ENCODE assay signal across 1 cellular context in genomic region chr14:69443296-69443805, GRCh38.
A peak's percentile ranks its signal among the peaks of the same experiment; 100 is the strongest.
TF ChIP-seq lines count a peak whose summit lies in the region.

No MANE protein-coding gene starts in this region.

TF ChIP-seq in HEK293, 187 proteins besides CTCF, POLR2A, EP300 and RAD21 (continued from another document):
- TF ChIP-seq PRDM10 (tag by site-specific recombination; IDR thresholded peaks at IDR 0.05) (0 out of 2 replicates have a peak, but pooled peaks have one; percentile 19), ZNF560 (tag by site-specific recombination; IDR thresholded peaks at IDR 0.05; ENCODE audit: borderline replicate concordance) (no peak), ZNF266 (tag by site-specific recombination; IDR thresholded peaks at IDR 0.05; ENCODE audit: low read depth) (no peak), KLF10 (tag by site-specific recombination; IDR thresholded peaks at IDR 0.05) (no peak), ZNF16 (tag by site-specific recombination; IDR thresholded peaks at IDR 0.05; ENCODE audit: low read depth) (no peak), ZNF664 (tag by site-specific recombination; IDR thresholded peaks at IDR 0.05) (0 out of 2 replicates have a peak, but pooled peaks have one; percentile 10), SP7 (tag by site-specific recombination; IDR thresholded peaks at IDR 0.05) (peak; percentile 97), ZFP37 (tag by site-specific recombination; IDR thresholded peaks at IDR 0.05) (no peak), KLF16 (tag by site-specific recombination; IDR thresholded peaks at IDR 0.05) (no peak), ZSCAN30 (tag by site-specific recombination; IDR thresholded peaks at IDR 0.05) (no peak), ZNF239 (tag by site-specific recombination; IDR thresholded peaks at IDR 0.05) (no peak), ZNF701 (tag by site-specific recombination; IDR thresholded peaks at IDR 0.05) (no peak), ZNF366 (tag by site-specific recombination; conservative IDR thresholded peaks at IDR 0.05) (0 out of 2 replicates have a peak, but pooled peaks have one; percentile 18), SCRT2 (tag by site-specific recombination; IDR thresholded peaks at IDR 0.05) (no peak), ZNF169 (tag by site-specific recombination; IDR thresholded peaks at IDR 0.05) (no peak), ZNF449 (tag by site-specific recombination; IDR thresholded peaks at IDR 0.05) (no peak), ZNF670 (tag by site-specific recombination; IDR thresholded peaks at IDR 0.05; ENCODE audit: low read depth) (no peak), KLF7 (tag by site-specific recombination; IDR thresholded peaks at IDR 0.05; ENCODE audit: borderline replicate concordance) (no peak), ZNF791 (tag by site-specific recombination; IDR thresholded peaks at IDR 0.05) (no peak), ZNF174 (tag by site-specific recombination; IDR thresholded peaks at IDR 0.05) (no peak), ZIC2 (tag by site-specific recombination; IDR thresholded peaks at IDR 0.05) (no peak), ZNF202 (tag by site-specific recombination; IDR thresholded peaks at IDR 0.05; ENCODE audit: borderline replicate concordance) (no peak), KLF1 (tag by site-specific recombination; IDR thresholded peaks at IDR 0.05) (no peak), ZNF555 (tag by site-specific recombination; conservative IDR thresholded peaks at IDR 0.05) (no peak), ZNF221 (tag by site-specific recombination; IDR thresholded peaks at IDR 0.05; ENCODE audit: borderline replicate concordance) (no peak), ZNF132 (tag by site-specific recombination; IDR thresholded peaks at IDR 0.05; ENCODE audit: borderline replicate concordance) (no peak), ZNF292 (tag by site-specific recombination; IDR thresholded peaks at IDR 0.05; ENCODE audit: borderline replicate concordance, low read depth) (no peak), ZNF184 (tag by site-specific recombination; IDR thresholded peaks at IDR 0.05) (no peak), ZXDB (tag by site-specific recombination; IDR thresholded peaks at IDR 0.05) (no peak), ZNF692 (tag by site-specific recombination; IDR thresholded peaks at IDR 0.05) (no peak), ZBTB7A (tag by site-specific recombination; IDR thresholded peaks at IDR 0.05; ENCODE audit: low read depth) (no peak), GLIS2 (tag by site-specific recombination; IDR thresholded peaks at IDR 0.05) (no peak), ZNF704 (tag by site-specific recombination; IDR thresholded peaks at IDR 0.05) (no peak), ZSCAN5A (tag by site-specific recombination; IDR thresholded peaks at IDR 0.05) (no peak)
